In the genomic region with DNA sequence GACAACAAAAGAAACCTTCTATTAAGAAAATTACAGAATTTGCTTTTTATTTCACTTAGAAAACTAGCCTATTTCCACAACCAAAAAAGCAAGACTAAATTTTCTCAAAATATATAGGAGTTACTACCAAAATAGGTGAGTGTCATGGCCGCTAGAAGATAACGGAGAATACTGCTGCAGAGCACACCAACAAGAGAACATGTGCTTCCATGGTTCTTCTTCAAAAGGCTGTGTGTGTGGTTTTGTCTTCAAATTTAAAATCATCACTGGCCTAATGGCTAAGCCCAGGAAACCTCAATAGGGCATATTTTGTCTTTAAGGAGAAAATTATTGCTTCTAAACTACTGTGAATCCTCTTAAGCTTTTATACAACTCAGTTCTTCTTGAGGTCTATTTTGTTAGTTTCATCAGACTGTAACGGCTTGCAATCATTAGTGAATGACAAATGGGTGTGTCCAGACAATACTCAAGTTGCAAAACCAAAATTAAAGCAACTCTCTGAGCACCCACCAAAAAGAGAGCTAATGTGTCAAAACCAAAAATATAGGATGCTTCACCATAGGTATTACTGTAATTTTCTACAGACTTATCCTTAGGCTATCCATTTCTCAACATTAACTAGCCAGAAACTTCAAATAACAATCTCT, we compare ENCODE assay signal across 2 cellular contexts.
TF ChIP-seq lines count a peak whose summit lies in the region.

No MANE protein-coding gene starts in this region.

TF ChIP-seq in SK-N-SH, 30 proteins besides CTCF, POLR2A, EP300 and RAD21 (continued from another document):
- TF ChIP-seq NFIC (IDR thresholded peaks at IDR 0.05; ENCODE audit: borderline replicate concordance) (no peak), SMC3 (IDR thresholded peaks at IDR 0.05; ENCODE audit: low read depth, low read length) (no peak), CHD2 (IDR thresholded peaks at IDR 0.05; ENCODE audit: low read length, partially characterized antibody) (no peak), RFX5 (IDR thresholded peaks at IDR 0.05; ENCODE audit: low read length) (no peak), MXI1 (IDR thresholded peaks at IDR 0.05; ENCODE audit: low read depth, low read length) (no peak), TCF12 (IDR thresholded peaks at IDR 0.05) (no peak), FOSL2 (IDR thresholded peaks at IDR 0.05; ENCODE audit: borderline replicate concordance, low read depth) (no peak), JUND (IDR thresholded peaks at IDR 0.05) (no peak), RXRA (IDR thresholded peaks at IDR 0.05; ENCODE audit: borderline replicate concordance, low read depth) (no peak), FOXJ3 (CRISPR knock-in tag; IDR thresholded peaks at IDR 0.05) (no peak), EZH2phosphoT487 (IDR thresholded peaks at IDR 0.05; ENCODE audit: borderline replicate concordance, low read depth) (no peak), YY1 (IDR thresholded peaks at IDR 0.05; ENCODE audit: low read depth) (no peak), TAF1 (IDR thresholded peaks at IDR 0.05; ENCODE audit: borderline replicate concordance, low read depth, low read length) (no peak)
- TF ChIP-seq, protein P1, sequence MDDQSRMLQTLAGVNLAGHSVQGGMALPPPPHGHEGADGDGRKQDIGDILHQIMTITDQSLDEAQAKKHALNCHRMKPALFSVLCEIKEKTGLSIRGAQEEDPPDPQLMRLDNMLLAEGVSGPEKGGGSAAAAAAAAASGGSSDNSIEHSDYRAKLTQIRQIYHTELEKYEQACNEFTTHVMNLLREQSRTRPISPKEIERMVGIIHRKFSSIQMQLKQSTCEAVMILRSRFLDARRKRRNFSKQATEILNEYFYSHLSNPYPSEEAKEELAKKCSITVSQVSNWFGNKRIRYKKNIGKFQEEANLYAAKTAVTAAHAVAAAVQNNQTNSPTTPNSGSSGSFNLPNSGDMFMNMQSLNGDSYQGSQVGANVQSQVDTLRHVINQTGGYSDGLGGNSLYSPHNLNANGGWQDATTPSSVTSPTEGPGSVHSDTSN (IDR thresholded peaks at IDR 0.05), result no peak
- TF ChIP-seq, protein P2, sequence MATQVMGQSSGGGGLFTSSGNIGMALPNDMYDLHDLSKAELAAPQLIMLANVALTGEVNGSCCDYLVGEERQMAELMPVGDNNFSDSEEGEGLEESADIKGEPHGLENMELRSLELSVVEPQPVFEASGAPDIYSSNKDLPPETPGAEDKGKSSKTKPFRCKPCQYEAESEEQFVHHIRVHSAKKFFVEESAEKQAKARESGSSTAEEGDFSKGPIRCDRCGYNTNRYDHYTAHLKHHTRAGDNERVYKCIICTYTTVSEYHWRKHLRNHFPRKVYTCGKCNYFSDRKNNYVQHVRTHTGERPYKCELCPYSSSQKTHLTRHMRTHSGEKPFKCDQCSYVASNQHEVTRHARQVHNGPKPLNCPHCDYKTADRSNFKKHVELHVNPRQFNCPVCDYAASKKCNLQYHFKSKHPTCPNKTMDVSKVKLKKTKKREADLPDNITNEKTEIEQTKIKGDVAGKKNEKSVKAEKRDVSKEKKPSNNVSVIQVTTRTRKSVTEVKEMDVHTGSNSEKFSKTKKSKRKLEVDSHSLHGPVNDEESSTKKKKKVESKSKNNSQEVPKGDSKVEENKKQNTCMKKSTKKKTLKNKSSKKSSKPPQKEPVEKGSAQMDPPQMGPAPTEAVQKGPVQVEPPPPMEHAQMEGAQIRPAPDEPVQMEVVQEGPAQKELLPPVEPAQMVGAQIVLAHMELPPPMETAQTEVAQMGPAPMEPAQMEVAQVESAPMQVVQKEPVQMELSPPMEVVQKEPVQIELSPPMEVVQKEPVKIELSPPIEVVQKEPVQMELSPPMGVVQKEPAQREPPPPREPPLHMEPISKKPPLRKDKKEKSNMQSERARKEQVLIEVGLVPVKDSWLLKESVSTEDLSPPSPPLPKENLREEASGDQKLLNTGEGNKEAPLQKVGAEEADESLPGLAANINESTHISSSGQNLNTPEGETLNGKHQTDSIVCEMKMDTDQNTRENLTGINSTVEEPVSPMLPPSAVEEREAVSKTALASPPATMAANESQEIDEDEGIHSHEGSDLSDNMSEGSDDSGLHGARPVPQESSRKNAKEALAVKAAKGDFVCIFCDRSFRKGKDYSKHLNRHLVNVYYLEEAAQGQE (IDR thresholded peaks at IDR 0.05; ENCODE audit: low read depth, low read length), result no peak

TF ChIP-seq in SK-N-SH treated with all-trans-retinoic acid at 6 μM for 48 hours, 23 proteins besides CTCF, POLR2A, EP300 and RAD21 (continued from another document):
- TF ChIP-seq, protein P3, sequence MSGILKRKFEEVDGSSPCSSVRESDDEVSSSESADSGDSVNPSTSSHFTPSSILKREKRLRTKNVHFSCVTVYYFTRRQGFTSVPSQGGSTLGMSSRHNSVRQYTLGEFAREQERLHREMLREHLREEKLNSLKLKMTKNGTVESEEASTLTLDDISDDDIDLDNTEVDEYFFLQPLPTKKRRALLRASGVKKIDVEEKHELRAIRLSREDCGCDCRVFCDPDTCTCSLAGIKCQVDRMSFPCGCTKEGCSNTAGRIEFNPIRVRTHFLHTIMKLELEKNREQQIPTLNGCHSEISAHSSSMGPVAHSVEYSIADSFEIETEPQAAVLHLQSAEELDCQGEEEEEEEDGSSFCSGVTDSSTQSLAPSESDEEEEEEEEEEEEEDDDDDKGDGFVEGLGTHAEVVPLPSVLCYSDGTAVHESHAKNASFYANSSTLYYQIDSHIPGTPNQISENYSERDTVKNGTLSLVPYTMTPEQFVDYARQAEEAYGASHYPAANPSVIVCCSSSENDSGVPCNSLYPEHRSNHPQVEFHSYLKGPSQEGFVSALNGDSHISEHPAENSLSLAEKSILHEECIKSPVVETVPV (CRISPR knock-in tag; IDR thresholded peaks at IDR 0.05), result no peak
- TF ChIP-seq TCF4 (CRISPR knock-in tag; IDR thresholded peaks at IDR 0.05; ENCODE audit: borderline replicate concordance) (no peak), ZNF70 (CRISPR knock-in tag; IDR thresholded peaks at IDR 0.05) (no peak), ARNTL (CRISPR knock-in tag; IDR thresholded peaks at IDR 0.05; ENCODE audit: borderline replicate concordance, low read depth) (no peak), CSDC2 (CRISPR knock-in tag; IDR thresholded peaks at IDR 0.05) (no peak), ZNF8 (CRISPR knock-in tag; IDR thresholded peaks at IDR 0.05) (no peak)
